Comparison of ENCODE assay signal across 17 cellular contexts in the genomic region with DNA sequence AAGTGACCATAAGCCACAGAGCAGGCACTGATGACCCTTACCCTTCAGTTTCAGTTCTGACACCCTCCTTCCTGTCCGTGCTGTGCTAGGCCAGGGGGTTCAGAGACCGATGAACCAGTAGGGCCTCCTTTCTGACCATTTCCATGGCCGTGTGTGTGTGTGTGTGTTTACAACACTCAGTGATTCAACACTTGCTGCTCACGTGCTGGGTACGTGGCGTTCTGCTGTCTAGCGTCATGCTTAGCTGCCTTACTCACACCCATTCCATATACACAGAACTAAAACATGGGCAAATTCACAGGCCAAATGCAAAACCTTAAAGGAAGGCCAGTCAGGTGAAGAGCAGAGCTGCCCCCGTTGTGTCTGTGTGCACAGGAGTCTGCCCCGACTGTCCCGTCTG.
"Had no signal": no experiment of that assay in that cellular context is flagged by ENCODE, and none has a peak within 500 bp of the region (broad histone marks: within the 10 kb centered on the region; RNA-seq: fewer than 3 reads in every experiment).

No MANE protein-coding gene starts in this region.

- H3K27me3 Mint-ChIP-seq: stimulated activated memory B cell treated with anti-CD40 and anti-IgM and Interleukin-4, amounts not matched to agents 10 μg/mL and 1 μg/mL and 100 μg/mL, for 72 hours had no signal

- FAIRE-seq: endometrium had no signal

- H3K27ac Mint-ChIP-seq: naive thymus-derived CD4-positive, alpha-beta T cell; stimulated activated memory B cell treated with anti-CD40 and anti-IgM and Interleukin-4, amounts not matched to agents 10 μg/mL and 1 μg/mL and 100 μg/mL, for 72 hours; stimulated activated naive CD8-positive, alpha-beta T cell treated with anti-CD3 and anti-CD28 coated beads, Interleukin-15, Interleukin-2, amounts not matched to agents 100 ng/mL and 50 ng/mL, for 24 hours had no signal

- H3K4me1 Mint-ChIP-seq: stimulated activated memory B cell treated with anti-CD40 and anti-IgM and Interleukin-4, amounts not matched to agents 10 μg/mL and 1 μg/mL and 100 μg/mL, for 72 hours had no signal

- H3K4me3 Mint-ChIP-seq: naive thymus-derived CD4-positive, alpha-beta T cell; stimulated activated memory B cell treated with anti-CD40 and anti-IgM and Interleukin-4, amounts not matched to agents 10 μg/mL and 1 μg/mL and 100 μg/mL, for 72 hours; stimulated activated naive CD8-positive, alpha-beta T cell treated with anti-CD3 and anti-CD28 coated beads, Interleukin-15, Interleukin-2, amounts not matched to agents 100 ng/mL and 50 ng/mL, for 24 hours had no signal

- DNase-seq: cortex of kidney; effector memory CD4-positive, alpha-beta T cell; foreskin keratinocyte; head of caudate nucleus; psoas muscle; retina; spleen; stimulated activated CD4-positive, alpha-beta T cell treated with anti-CD3 and anti-CD28 coated beads, Interleukin-15, amount 100 ng/mL, for 24 hours; stimulated activated CD4-positive, alpha-beta T cell treated with anti-CD3 and anti-CD28 coated beads, Interleukin-1b, Interleukin-23, amount 100 ng/mL, for 48 hours; stimulated activated CD4-positive, alpha-beta T cell treated with anti-CD3 and anti-CD28 coated beads, Interleukin-4, amount 100 ng/mL, for 24 hours; tibial artery; upper lobe of left lung; uterus had no signal
